1 cellular context compared by ENCODE assay signal in genomic region chr17:78173025-78173715, GRCh38.
TF ChIP-seq lines count a peak whose summit lies in the region.

No MANE protein-coding gene starts in this region.

TF ChIP-seq in HepG2, 621 proteins besides CTCF, POLR2A, EP300 and RAD21:
- no peak for TF ChIP-seq MTA3 (CRISPR knock-in tag; IDR thresholded peaks at IDR 0.05)
- 0 out of 2 replicates have a peak, but pooled peaks have one; percentile 28 for TF ChIP-seq ZNF30 (CRISPR knock-in tag; IDR thresholded peaks at IDR 0.05)
- TF ChIP-seq POLR2AphosphoS2 (IDR thresholded peaks at IDR 0.05; ENCODE audit: low read depth, low read length), result peak; percentile 46; the same call in 1 of the 2 replicates
